2 cellular contexts compared by ENCODE assay signal in the genomic region with DNA sequence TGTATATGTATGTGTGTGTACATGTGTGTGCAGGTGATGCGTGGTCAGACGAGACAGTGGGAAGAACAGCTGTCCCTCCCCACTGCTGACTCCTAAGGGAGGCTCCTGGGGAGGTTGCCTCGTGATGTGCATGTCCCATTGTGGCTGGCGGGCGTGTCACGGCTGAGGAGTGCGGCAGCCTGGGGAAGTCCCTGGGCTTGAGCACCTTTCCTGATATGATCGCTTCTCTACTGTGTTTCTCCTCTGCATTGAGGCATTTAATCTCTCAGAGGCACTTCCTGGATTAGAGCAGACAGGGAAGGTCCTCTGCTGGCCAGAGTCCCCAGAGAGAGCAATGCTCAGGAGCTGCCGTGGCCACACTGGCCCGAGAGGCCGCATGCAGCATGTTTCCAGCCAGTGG.
TF ChIP-seq lines count a peak whose summit lies in the region.

No MANE protein-coding gene starts in this region.

TF ChIP-seq in GM12891, 5 proteins besides CTCF, POLR2A, EP300 and RAD21:
- TF ChIP-seq POU2F2 (IDR thresholded peaks at IDR 0.05; ENCODE audit: low read depth, low read length): no peak
- no peak for TF ChIP-seq PAX5 (IDR thresholded peaks at IDR 0.05; ENCODE audit: insufficient read depth, low read length, severe bottlenecking)
- no peak for TF ChIP-seq SPI1 (IDR thresholded peaks at IDR 0.05; ENCODE audit: low read depth, low read length)
- TF ChIP-seq TAF1 (IDR thresholded peaks at IDR 0.05; ENCODE audit: low read depth, low read length): no peak
- TF ChIP-seq POLR2AphosphoS5 (IDR thresholded peaks at IDR 0.05; ENCODE audit: low read depth, low read length): no peak
TF ChIP-seq in GM12891: peak in this region for 0.

TF ChIP-seq in K562, 482 proteins besides CTCF, POLR2A, EP300 and RAD21:
- TF ChIP-seq NRF1 (conservative IDR thresholded peaks at IDR 0.05 in 1 of 2, IDR thresholded peaks at IDR 0.05 in 1 of 2) (no peak), CSDE1 (IDR thresholded peaks at IDR 0.05) (no peak), SPI1 (IDR thresholded peaks at IDR 0.05; ENCODE audit: borderline replicate concordance, low read depth, low read length) (0 out of 2 replicates have a peak, but pooled peaks have one; percentile 3), CHCHD3 (CRISPR knock-in tag; IDR thresholded peaks at IDR 0.05) (no peak), POLR2AphosphoS5 (IDR thresholded peaks at IDR 0.05; ENCODE audit: control insufficient read depth, insufficient read depth, low read depth, low read length) (no peak), MYNN (IDR thresholded peaks at IDR 0.05) (no peak), MYNN (CRISPR knock-in tag; IDR thresholded peaks at IDR 0.05) (no peak), ZNF785 (CRISPR knock-in tag; IDR thresholded peaks at IDR 0.05) (no peak), ELF1 (tag; IDR thresholded peaks at IDR 0.05) (peak; percentile 61), ZNF764 (CRISPR knock-in tag; IDR thresholded peaks at IDR 0.05; ENCODE audit: low read depth) (no peak), ZNF589 (CRISPR knock-in tag; IDR thresholded peaks at IDR 0.05; ENCODE audit: low read depth) (no peak), CHD1 (IDR thresholded peaks at IDR 0.05; ENCODE audit: low read length) (no peak)
- TF ChIP-seq, protein P1, sequence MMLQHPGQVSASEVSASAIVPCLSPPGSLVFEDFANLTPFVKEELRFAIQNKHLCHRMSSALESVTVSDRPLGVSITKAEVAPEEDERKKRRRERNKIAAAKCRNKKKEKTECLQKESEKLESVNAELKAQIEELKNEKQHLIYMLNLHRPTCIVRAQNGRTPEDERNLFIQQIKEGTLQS (IDR thresholded peaks at IDR 0.05): no peak
- TF ChIP-seq, protein P1 (CRISPR knock-in tag; conservative IDR thresholded peaks at IDR 0.05): no peak
- TF ChIP-seq, protein P2, sequence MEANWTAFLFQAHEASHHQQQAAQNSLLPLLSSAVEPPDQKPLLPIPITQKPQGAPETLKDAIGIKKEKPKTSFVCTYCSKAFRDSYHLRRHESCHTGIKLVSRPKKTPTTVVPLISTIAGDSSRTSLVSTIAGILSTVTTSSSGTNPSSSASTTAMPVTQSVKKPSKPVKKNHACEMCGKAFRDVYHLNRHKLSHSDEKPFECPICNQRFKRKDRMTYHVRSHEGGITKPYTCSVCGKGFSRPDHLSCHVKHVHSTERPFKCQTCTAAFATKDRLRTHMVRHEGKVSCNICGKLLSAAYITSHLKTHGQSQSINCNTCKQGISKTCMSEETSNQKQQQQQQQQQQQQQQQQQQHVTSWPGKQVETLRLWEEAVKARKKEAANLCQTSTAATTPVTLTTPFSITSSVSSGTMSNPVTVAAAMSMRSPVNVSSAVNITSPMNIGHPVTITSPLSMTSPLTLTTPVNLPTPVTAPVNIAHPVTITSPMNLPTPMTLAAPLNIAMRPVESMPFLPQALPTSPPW (CRISPR knock-in tag; IDR thresholded peaks at IDR 0.05): no peak
- TF ChIP-seq, protein P3, sequence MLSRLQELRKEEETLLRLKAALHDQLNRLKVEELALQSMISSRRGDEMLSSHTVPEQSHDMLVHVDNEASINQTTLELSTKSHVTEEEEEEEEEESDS (CRISPR knock-in tag; IDR thresholded peaks at IDR 0.05): no peak
- TF ChIP-seq, protein P4, sequence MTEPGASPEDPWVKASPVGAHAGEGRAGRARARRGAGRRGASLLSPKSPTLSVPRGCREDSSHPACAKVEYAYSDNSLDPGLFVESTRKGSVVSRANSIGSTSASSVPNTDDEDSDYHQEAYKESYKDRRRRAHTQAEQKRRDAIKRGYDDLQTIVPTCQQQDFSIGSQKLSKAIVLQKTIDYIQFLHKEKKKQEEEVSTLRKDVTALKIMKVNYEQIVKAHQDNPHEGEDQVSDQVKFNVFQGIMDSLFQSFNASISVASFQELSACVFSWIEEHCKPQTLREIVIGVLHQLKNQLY (CRISPR knock-in tag; conservative IDR thresholded peaks at IDR 0.05): no peak
TF ChIP-seq in K562: peak in this region for 2.
